Comparison of ENCODE assay signal across 11 cellular contexts in the genomic region with DNA sequence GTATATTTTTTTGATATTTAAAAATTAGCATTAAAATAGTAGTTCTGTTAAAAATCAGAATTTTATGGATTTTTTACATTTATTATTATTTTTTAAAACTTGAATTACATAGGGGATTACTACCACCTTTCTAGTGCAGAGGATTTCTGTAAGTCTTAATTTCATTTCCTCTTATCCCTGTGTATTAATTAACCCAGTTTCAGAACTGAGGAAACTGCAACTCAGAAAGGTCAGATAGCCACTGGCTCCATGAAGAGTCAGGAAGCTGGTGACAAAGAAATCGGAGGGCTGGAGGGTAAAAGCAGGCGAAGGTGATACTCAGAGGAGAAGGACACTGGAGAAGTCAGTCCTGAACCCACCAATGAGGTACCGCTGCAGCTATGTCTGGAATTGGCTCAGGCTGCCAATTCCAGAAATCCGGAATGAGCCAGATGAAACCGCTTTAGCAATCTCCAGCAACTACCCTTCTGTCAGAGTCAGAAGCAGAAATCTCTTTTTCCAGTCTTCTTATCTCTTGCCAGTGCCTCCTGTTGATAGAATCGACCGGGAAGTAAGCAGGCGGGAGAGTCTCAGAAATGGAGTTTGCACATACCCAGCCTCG.
DNase-seq lines count a peak whose midpoint lies in the region; ATAC-seq and TF ChIP-seq lines count a peak whose summit lies in the region.
"Had no signal": no experiment of that assay in that cellular context is flagged by ENCODE, and none has a peak within 500 bp of the region (broad histone marks: within the 10 kb centered on the region; RNA-seq: fewer than 3 reads in every experiment).

No MANE protein-coding gene starts in this region.

- peak; percentile 63 for DNase-seq in ELF-1 (ENCODE audit: low read depth, low spot score)
- DNase-seq in NCI-H146 (lab: John Stamatoyannopoulos, UW) = peak; percentile 55
- peak; percentile 31 to 60 for DNase-seq in fibroblast of lung (ENCODE audit: low read depth in 2 of 2)
- DNase-seq in mucosa of descending colon = peak in 1 of 3 donors; percentile 22
- DNase-seq in NCI-H510A treated with DMSO at 0.1 percent for 48 hours (lab: John Stamatoyannopoulos, UW) = no peak
- no peak for DNase-seq in activated CD4-positive, CD25-positive, alpha-beta regulatory T cell (lab: John Stamatoyannopoulos, UW)
- DNase-seq in activated CD8-positive, alpha-beta memory T cell treated with anti-CD3 and anti-CD28 coated beads for 24 hours = no peak
- DNase-seq: activated CD4-positive, alpha-beta T cell treated with anti-CD3 and anti-CD28 coated beads, Interleukin-2, amount 50 U/mL, for 1 hour; MM.1S; NK-92 treated with Interleukin-12 subunit alpha and Interleukin-12 subunit beta, amount 100 ng/mL, for 24 hours had no signal

- no peak overlapping the region for H3K27ac ChIP-seq in fibroblast of lung (ENCODE audit: insufficient read depth, low read length)

- no peak overlapping the region for H3K9ac ChIP-seq in fibroblast of lung (ENCODE audit: insufficient read depth, low read length)

- H3K27me3 ChIP-seq in fibroblast of lung (ENCODE audit: control insufficient read depth, insufficient read depth, low read length) = no peaks in the 10 kb centered on the region

- TF ChIP-seq CTCF in fibroblast of lung (conservative IDR thresholded peaks at IDR 0.05 in 1 of 2, IDR thresholded peaks at IDR 0.05 in 1 of 2; ENCODE audit: low read depth in 1 of 2, low read length in 2 of 2) (no peak), mucosa of descending colon (IDR thresholded peaks at IDR 0.05) (no peak)

- H3K4me3 ChIP-seq in fibroblast of lung (replicated peaks in 1 of 4; ENCODE audit: control extremely low read depth in 1 of 4, insufficient read depth in 1 of 4, low read depth in 3 of 4, low read length in 4 of 4) = peak overlapping the region in 1 of 4 experiments; percentile 10
- no peak overlapping the region for H3K4me3 ChIP-seq in mucosa of descending colon

- H3K4me2 ChIP-seq in fibroblast of lung (ENCODE audit: extremely low read depth, insufficient read depth, low read length) = no peak overlapping the region

- H2AFZ ChIP-seq in fibroblast of lung (ENCODE audit: low read length) = no peak overlapping the region

- peaks cover 1% of the 10 kb centered on the region for H4K20me1 ChIP-seq in fibroblast of lung (ENCODE audit: control insufficient read depth, extremely low read depth, insufficient read depth, low read length)

- H3K4me1 ChIP-seq in fibroblast of lung (ENCODE audit: control insufficient read depth, extremely low read depth, insufficient read depth, low read length) = no peaks in the 10 kb centered on the region
- H3K4me1 ChIP-seq in mucosa of descending colon (ENCODE audit: low read depth) = no peaks in the 10 kb centered on the region

- H3K36me3 ChIP-seq in fibroblast of lung (ENCODE audit: control insufficient read depth, insufficient read depth, low read length) (no peaks in the 10 kb centered on the region), mucosa of descending colon (ENCODE audit: low read depth) (no peaks in the 10 kb centered on the region)

- ATAC-seq in mucosa of descending colon = peak; percentile 61
- no peak for ATAC-seq in GM18909 (IDR thresholded peaks at IDR 0.05; ENCODE audit: poor library complexity, unreplicated experiment)

- H3K9me3 ChIP-seq in fibroblast of lung (ENCODE audit: control insufficient read depth, insufficient read depth, low read depth, low read length) (no peaks in the 10 kb centered on the region), mucosa of descending colon (no peaks in the 10 kb centered on the region)

- no peaks in the 10 kb centered on the region for H3K79me2 ChIP-seq in fibroblast of lung (ENCODE audit: control insufficient read depth, insufficient read depth, low read length)

- intact Hi-C loops in mucosa of descending colon (cut with DNase I, micrococcal nuclease) = no loop called here

Comparison
In these comparisons a context has a peak if more than half of its experiments do, and no peak if none do; other contexts are left out.
1. DNase-seq: peak in ELF-1 (single experiment), NCI-H146 (single experiment) and fibroblast of lung (2 of 2); none in NCI-H510A treated with DMSO at 0.1 percent for 48 hours (single experiment), activated CD4-positive, CD25-positive, alpha-beta regulatory T cell (0 of 4) and activated CD8-positive, alpha-beta memory T cell treated with anti-CD3 and anti-CD28 coated beads for 24 hours (single experiment).